2 cellular contexts compared by ENCODE assay signal in the genomic region with DNA sequence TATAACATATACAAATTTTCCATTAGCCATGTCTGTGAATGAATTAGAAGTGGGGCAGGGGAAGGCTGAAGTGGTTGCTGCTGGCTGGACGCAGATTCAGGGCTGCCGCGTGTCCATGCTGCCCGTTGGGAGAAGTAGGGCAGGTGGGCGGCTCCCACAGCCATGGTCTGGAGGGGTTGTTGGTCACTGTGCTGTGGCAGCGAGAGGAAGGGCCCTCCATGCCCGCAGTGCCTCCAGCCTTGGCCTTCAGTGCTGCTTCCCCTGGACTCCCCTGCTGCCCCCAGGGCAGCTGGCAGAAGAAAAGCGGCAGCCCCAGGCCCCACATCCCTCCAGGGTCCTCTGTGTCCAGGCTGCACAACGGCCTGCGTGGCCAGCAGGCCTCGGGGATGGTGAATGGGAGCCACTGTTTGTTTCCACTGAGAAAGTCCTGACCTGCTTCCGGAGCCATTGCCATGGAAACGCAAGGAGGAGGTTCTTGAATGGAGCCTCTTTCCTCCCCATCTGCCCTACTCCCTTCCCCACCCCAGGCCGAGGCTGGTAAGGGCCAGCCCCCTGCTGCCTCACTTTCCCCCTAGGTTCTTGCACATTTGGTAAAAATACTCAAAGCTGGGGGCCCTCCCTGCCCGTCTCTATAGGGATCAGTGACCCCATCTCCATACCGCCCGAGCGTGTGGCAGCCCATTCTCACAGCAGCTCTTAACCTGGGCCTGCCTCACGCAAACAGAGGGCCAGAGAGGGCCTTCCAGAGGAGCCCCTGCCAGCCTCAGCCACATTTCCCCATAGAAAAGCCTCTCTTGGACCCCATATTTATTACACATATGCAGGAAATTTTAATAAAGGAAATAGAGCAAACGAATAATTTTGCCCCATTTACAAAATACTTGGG.
TF ChIP-seq lines count a peak whose summit lies in the region.

No MANE protein-coding gene starts in this region.

TF ChIP-seq in WTC11, 78 proteins besides CTCF, POLR2A, EP300 and RAD21 (continued from another document and continues in another):
- TF ChIP-seq, protein P1, sequence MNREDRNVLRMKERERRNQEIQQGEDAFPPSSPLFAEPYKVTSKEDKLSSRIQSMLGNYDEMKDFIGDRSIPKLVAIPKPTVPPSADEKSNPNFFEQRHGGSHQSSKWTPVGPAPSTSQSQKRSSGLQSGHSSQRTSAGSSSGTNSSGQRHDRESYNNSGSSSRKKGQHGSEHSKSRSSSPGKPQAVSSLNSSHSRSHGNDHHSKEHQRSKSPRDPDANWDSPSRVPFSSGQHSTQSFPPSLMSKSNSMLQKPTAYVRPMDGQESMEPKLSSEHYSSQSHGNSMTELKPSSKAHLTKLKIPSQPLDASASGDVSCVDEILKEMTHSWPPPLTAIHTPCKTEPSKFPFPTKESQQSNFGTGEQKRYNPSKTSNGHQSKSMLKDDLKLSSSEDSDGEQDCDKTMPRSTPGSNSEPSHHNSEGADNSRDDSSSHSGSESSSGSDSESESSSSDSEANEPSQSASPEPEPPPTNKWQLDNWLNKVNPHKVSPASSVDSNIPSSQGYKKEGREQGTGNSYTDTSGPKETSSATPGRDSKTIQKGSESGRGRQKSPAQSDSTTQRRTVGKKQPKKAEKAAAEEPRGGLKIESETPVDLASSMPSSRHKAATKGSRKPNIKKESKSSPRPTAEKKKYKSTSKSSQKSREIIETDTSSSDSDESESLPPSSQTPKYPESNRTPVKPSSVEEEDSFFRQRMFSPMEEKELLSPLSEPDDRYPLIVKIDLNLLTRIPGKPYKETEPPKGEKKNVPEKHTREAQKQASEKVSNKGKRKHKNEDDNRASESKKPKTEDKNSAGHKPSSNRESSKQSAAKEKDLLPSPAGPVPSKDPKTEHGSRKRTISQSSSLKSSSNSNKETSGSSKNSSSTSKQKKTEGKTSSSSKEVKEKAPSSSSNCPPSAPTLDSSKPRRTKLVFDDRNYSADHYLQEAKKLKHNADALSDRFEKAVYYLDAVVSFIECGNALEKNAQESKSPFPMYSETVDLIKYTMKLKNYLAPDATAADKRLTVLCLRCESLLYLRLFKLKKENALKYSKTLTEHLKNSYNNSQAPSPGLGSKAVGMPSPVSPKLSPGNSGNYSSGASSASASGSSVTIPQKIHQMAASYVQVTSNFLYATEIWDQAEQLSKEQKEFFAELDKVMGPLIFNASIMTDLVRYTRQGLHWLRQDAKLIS (CRISPR knock-in tag; IDR thresholded peaks at IDR 0.05; ENCODE audit: borderline replicate concordance) = no peak
- TF ChIP-seq ZNF121 (CRISPR knock-in tag; IDR thresholded peaks at IDR 0.05) (no peak), FOXJ3 (CRISPR knock-in tag; IDR thresholded peaks at IDR 0.05; ENCODE audit: borderline replicate concordance) (no peak)
- TF ChIP-seq, protein P2, sequence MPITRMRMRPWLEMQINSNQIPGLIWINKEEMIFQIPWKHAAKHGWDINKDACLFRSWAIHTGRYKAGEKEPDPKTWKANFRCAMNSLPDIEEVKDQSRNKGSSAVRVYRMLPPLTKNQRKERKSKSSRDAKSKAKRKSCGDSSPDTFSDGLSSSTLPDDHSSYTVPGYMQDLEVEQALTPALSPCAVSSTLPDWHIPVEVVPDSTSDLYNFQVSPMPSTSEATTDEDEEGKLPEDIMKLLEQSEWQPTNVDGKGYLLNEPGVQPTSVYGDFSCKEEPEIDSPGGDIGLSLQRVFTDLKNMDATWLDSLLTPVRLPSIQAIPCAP (CRISPR knock-in tag; IDR thresholded peaks at IDR 0.05) = no peak
- TF ChIP-seq, protein P3, sequence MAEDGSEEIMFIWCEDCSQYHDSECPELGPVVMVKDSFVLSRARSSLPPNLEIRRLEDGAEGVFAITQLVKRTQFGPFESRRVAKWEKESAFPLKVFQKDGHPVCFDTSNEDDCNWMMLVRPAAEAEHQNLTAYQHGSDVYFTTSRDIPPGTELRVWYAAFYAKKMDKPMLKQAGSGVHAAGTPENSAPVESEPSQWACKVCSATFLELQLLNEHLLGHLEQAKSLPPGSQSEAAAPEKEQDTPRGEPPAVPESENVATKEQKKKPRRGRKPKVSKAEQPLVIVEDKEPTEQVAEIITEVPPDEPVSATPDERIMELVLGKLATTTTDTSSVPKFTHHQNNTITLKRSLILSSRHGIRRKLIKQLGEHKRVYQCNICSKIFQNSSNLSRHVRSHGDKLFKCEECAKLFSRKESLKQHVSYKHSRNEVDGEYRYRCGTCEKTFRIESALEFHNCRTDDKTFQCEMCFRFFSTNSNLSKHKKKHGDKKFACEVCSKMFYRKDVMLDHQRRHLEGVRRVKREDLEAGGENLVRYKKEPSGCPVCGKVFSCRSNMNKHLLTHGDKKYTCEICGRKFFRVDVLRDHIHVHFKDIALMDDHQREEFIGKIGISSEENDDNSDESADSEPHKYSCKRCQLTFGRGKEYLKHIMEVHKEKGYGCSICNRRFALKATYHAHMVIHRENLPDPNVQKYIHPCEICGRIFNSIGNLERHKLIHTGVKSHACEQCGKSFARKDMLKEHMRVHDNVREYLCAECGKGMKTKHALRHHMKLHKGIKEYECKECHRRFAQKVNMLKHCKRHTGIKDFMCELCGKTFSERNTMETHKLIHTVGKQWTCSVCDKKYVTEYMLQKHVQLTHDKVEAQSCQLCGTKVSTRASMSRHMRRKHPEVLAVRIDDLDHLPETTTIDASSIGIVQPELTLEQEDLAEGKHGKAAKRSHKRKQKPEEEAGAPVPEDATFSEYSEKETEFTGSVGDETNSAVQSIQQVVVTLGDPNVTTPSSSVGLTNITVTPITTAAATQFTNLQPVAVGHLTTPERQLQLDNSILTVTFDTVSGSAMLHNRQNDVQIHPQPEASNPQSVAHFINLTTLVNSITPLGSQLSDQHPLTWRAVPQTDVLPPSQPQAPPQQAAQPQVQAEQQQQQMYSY (CRISPR knock-in tag; IDR thresholded peaks at IDR 0.05) = no peak
- TF ChIP-seq, protein P4, sequence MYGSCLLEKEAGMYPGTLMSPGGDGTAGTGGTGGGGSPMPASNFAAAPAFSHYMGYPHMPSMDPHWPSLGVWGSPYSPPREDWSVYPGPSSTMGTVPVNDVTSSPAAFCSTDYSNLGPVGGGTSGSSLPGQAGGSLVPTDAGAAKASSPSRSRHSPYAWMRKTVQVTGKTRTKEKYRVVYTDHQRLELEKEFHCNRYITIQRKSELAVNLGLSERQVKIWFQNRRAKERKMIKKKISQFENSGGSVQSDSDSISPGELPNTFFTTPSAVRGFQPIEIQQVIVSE (CRISPR knock-in tag; IDR thresholded peaks at IDR 0.05; ENCODE audit: borderline replicate concordance) = no peak
- TF ChIP-seq, protein P5, sequence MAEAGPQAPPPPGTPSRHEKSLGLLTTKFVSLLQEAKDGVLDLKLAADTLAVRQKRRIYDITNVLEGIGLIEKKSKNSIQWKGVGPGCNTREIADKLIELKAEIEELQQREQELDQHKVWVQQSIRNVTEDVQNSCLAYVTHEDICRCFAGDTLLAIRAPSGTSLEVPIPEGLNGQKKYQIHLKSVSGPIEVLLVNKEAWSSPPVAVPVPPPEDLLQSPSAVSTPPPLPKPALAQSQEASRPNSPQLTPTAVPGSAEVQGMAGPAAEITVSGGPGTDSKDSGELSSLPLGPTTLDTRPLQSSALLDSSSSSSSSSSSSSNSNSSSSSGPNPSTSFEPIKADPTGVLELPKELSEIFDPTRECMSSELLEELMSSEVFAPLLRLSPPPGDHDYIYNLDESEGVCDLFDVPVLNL (CRISPR knock-in tag; IDR thresholded peaks at IDR 0.05; ENCODE audit: borderline replicate concordance, low read depth) = no peak
- TF ChIP-seq, protein P6, sequence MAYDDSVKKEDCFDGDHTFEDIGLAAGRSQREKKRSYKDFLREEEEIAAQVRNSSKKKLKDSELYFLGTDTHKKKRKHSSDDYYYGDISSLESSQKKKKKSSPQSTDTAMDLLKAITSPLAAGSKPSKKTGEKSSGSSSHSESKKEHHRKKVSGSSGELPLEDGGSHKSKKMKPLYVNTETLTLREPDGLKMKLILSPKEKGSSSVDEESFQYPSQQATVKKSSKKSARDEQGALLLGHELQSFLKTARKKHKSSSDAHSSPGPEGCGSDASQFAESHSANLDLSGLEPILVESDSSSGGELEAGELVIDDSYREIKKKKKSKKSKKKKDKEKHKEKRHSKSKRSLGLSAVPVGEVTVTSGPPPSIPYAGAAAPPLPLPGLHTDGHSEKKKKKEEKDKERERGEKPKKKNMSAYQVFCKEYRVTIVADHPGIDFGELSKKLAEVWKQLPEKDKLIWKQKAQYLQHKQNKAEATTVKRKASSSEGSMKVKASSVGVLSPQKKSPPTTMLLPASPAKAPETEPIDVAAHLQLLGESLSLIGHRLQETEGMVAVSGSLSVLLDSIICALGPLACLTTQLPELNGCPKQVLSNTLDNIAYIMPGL (CRISPR knock-in tag; IDR thresholded peaks at IDR 0.05) = no peak

TF ChIP-seq in H1, 55 proteins besides CTCF, POLR2A, EP300 and RAD21 (continued from another document):
- no peak for TF ChIP-seq RXRA (IDR thresholded peaks at IDR 0.05; ENCODE audit: insufficient read depth, low read depth, low read length)
- no peak for TF ChIP-seq HDAC6 (IDR thresholded peaks at IDR 0.05; ENCODE audit: low read depth, low read length)
- TF ChIP-seq YY1 (IDR thresholded peaks at IDR 0.05; ENCODE audit: low read depth, low read length) = no peak
